8 cellular contexts compared by ENCODE assay signal in genomic region chr10:102393411-102394078, GRCh38. TPM values are rescaled to one million over a fixed set of nuclear protein-coding genes. Genes with fewer than 3 reads are reported as not detected.
A peak's percentile ranks its signal among the peaks of the same experiment; 100 is the strongest.
DNase-seq lines count a peak whose midpoint lies in the region; ATAC-seq and TF ChIP-seq lines count a peak whose summit lies in the region.

No MANE protein-coding gene starts in this region.

- peak overlapping the region; percentile 90 for H3K4me3 Mint-ChIP-seq in activated CD4-positive, alpha-beta T cell treated with anti-CD3 and anti-CD28 coated beads, Interleukin-2, amount 10 ng/mL, durations not matched to agents 24 days and 14 days
- H3K4me3 Mint-ChIP-seq in activated T-cell treated with anti-CD3 and anti-CD28 coated beads, Interleukin-2, amount 50 U/mL, for 72 hours, result peak overlapping the region; percentile 96 to 99

- H3K4me1 Mint-ChIP-seq in activated CD4-positive, alpha-beta T cell treated with anti-CD3 and anti-CD28 coated beads, Interleukin-2, amount 10 ng/mL, durations not matched to agents 24 days and 14 days, result peaks cover 37% of the 10 kb centered on the region
- H3K4me1 Mint-ChIP-seq in activated T-cell treated with anti-CD3 and anti-CD28 coated beads, Interleukin-2, amount 50 U/mL, for 72 hours (ENCODE audit: low read depth), result peaks cover 39% of the 10 kb centered on the region

- H3K9me3 ChIP-seq in testis, result no peaks in the 10 kb centered on the region

- H3K27ac Mint-ChIP-seq in activated CD4-positive, alpha-beta T cell treated with anti-CD3 and anti-CD28 coated beads, Interleukin-2, amount 10 ng/mL, durations not matched to agents 24 days and 14 days, result peak overlapping the region; percentile 100
- peak overlapping the region; percentile 97 for H3K27ac Mint-ChIP-seq in activated T-cell treated with anti-CD3 and anti-CD28 coated beads, Interleukin-2, amount 50 U/mL, for 72 hours

- TF ChIP-seq POLR2A in testis (IDR thresholded peaks at IDR 0.05), result no peak

- no peak for ATAC-seq in activated T-cell treated with anti-CD3 and anti-CD28 coated beads, Interleukin-2, amount 50 U/mL, for 72 hours (replicated peaks in 1 of 2)

- peaks cover 3% of the 10 kb centered on the region for H3K27me3 Mint-ChIP-seq in activated CD4-positive, alpha-beta T cell treated with anti-CD3 and anti-CD28 coated beads, Interleukin-2, amount 10 ng/mL, durations not matched to agents 24 days and 14 days
- no peaks in the 10 kb centered on the region for H3K27me3 Mint-ChIP-seq in activated T-cell treated with anti-CD3 and anti-CD28 coated beads, Interleukin-2, amount 50 U/mL, for 72 hours (ENCODE audit: low read depth)

- WGBS in testis, 2 donors, result 24 to 25% methylated on average over 29 to 30 of the region's 30 CpGs

- peaks cover 10% of the 10 kb centered on the region for H3K4me1 ChIP-seq in testis

- peak; percentile 74 for DNase-seq in activated CD4-positive, alpha-beta T cell treated with anti-CD3 and anti-CD28 coated beads, Interleukin-2, amount 10 ng/mL, durations not matched to agents 24 days and 14 days
- DNase-seq in activated CD4-positive, alpha-beta T cell treated with anti-CD3 and anti-CD28 coated beads for 4 hours, result no peak
- DNase-seq in activated T-cell treated with anti-CD3 and anti-CD28 coated beads, Interleukin-2, amount 50 U/mL, for 72 hours, result no peak
- peak; percentile 91 for DNase-seq in iPS-NIHi7 (ENCODE audit: extremely low spot score)
- no peak for DNase-seq in testis
- no peak for DNase-seq in NCI-H2171 (lab: John Stamatoyannopoulos, UW)
- DNase-seq in SKM-1 (lab: John Stamatoyannopoulos, UW; ENCODE audit: unreplicated experiment), result no peak
- DNase-seq in hepatic stellate cell (ENCODE audit: low spot score), result no peak

- H3K27me3 ChIP-seq in testis, result no peaks in the 10 kb centered on the region

- H3K36me3 ChIP-seq in testis (ENCODE audit: low read depth, missing control alignments), result no peaks in the 10 kb centered on the region

- intact Hi-C loops in activated CD4-positive, alpha-beta T cell treated with anti-CD3 and anti-CD28 coated beads, Interleukin-2, amount 10 ng/mL, durations not matched to agents 24 days and 14 days (cut with micrococcal nuclease), result loop anchor here (1.0 to 5.0 kb wide), 11 partner anchors 16 to 253 kb away; partner anchors contain the start of gene ACTR1A
- intact Hi-C loops in testis (cut with DNase I; ENCODE audit: low total_unique reads), result no loop called here

- H3K36me3 Mint-ChIP-seq in activated CD4-positive, alpha-beta T cell treated with anti-CD3 and anti-CD28 coated beads, Interleukin-2, amount 10 ng/mL, durations not matched to agents 24 days and 14 days (ENCODE audit: low read depth), result peaks cover 37% of the 10 kb centered on the region
- peaks cover 11 to 33% of the 10 kb centered on the region in 2 donors for H3K36me3 Mint-ChIP-seq in activated T-cell treated with anti-CD3 and anti-CD28 coated beads, Interleukin-2, amount 50 U/mL, for 72 hours (ENCODE audit: insufficient read depth in 2 of 2)

- no peaks in the 10 kb centered on the region for H3K9me3 Mint-ChIP-seq in activated CD4-positive, alpha-beta T cell treated with anti-CD3 and anti-CD28 coated beads, Interleukin-2, amount 10 ng/mL, durations not matched to agents 24 days and 14 days
- H3K9me3 Mint-ChIP-seq in activated T-cell treated with anti-CD3 and anti-CD28 coated beads, Interleukin-2, amount 50 U/mL, for 72 hours, result no peaks in the 10 kb centered on the region

- H3K4me3 ChIP-seq in testis, result peak overlapping the region; percentile 65 to 76

- TF ChIP-seq CTCF in testis (IDR thresholded peaks at IDR 0.05), result peak in 1 of 3 experiments; percentile 92

- peak overlapping the region; percentile 90 to 94 for H3K27ac ChIP-seq in testis

RNA-seq across cellular contexts. Expression of gene NFKB2, which starts 2.0 kb away (rescaled TPM):
- 300 and 311 TPM in 2 replicates for total RNA-seq in activated CD4-positive, alpha-beta T cell treated with anti-CD3 and anti-CD28 coated beads, Interleukin-2, amount 10 ng/mL, durations not matched to agents 24 days and 14 days
- total RNA-seq in activated T-cell treated with anti-CD3 and anti-CD28 coated beads, Interleukin-2, amount 50 U/mL, for 72 hours, result 100 to 1,000 TPM; 472 to 564 TPM
- total RNA-seq in testis, result 10 to 100 TPM; 25.2 to 42.7 TPM
- polyA plus RNA-seq in testis (ENCODE audit: insufficient read depth, low read depth, low replicate concordance), result 18.4 TPM

RNA-seq across cellular contexts. Expression of gene PSD, which starts 25.0 kb away (rescaled TPM):
- 10.4 and 12.1 TPM in 2 replicates for total RNA-seq in activated CD4-positive, alpha-beta T cell treated with anti-CD3 and anti-CD28 coated beads, Interleukin-2, amount 10 ng/mL, durations not matched to agents 24 days and 14 days
- 10 to 100 TPM in 1 of 2 donors, 1 to 10 TPM in 1; 8.6 to 11.7 TPM for total RNA-seq in activated T-cell treated with anti-CD3 and anti-CD28 coated beads, Interleukin-2, amount 50 U/mL, for 72 hours
- total RNA-seq in testis, result 10 to 100 TPM; 22.0 to 22.7 TPM
- 17.7 TPM for polyA plus RNA-seq in testis (ENCODE audit: insufficient read depth, low read depth, low replicate concordance)

RNA-seq across cellular contexts. Expression of gene FBXL15, which starts 27.1 kb away (rescaled TPM):
- total RNA-seq in activated CD4-positive, alpha-beta T cell treated with anti-CD3 and anti-CD28 coated beads, Interleukin-2, amount 10 ng/mL, durations not matched to agents 24 days and 14 days, result 14.0 and 16.4 TPM in 2 replicates
- 10 to 100 TPM; 15.3 TPM for total RNA-seq in activated T-cell treated with anti-CD3 and anti-CD28 coated beads, Interleukin-2, amount 50 U/mL, for 72 hours
- total RNA-seq in testis, result 10 to 100 TPM; 28.9 to 32.2 TPM
- polyA plus RNA-seq in testis (ENCODE audit: insufficient read depth, low read depth, low replicate concordance), result 9.2 TPM

RNA-seq across cellular contexts. Expression of gene CUEDC2, which starts 38.8 kb away (rescaled TPM):
- total RNA-seq in activated CD4-positive, alpha-beta T cell treated with anti-CD3 and anti-CD28 coated beads, Interleukin-2, amount 10 ng/mL, durations not matched to agents 24 days and 14 days, result 64.2 and 67.6 TPM in 2 replicates
- total RNA-seq in activated T-cell treated with anti-CD3 and anti-CD28 coated beads, Interleukin-2, amount 50 U/mL, for 72 hours, result 10 to 100 TPM; 78.7 to 79.5 TPM
- total RNA-seq in testis, result 10 to 100 TPM; 49.0 to 70.5 TPM
- polyA plus RNA-seq in testis (ENCODE audit: insufficient read depth, low read depth, low replicate concordance), result 76.0 TPM

RNA-seq across cellular contexts. Expression of gene C10orf95, which starts 57.8 kb away (rescaled TPM):
- 0.33 and 0.52 TPM in 2 replicates for total RNA-seq in activated CD4-positive, alpha-beta T cell treated with anti-CD3 and anti-CD28 coated beads, Interleukin-2, amount 10 ng/mL, durations not matched to agents 24 days and 14 days
- total RNA-seq in activated T-cell treated with anti-CD3 and anti-CD28 coated beads, Interleukin-2, amount 50 U/mL, for 72 hours, result under 1 TPM in 1 of 2 donors, not detected in 1; 0.21 TPM
- total RNA-seq in testis, result 1 to 10 TPM in 1 of 2 donors, under 1 TPM in 1; 0.55 to 1.3 TPM
- 0.29 TPM for polyA plus RNA-seq in testis (ENCODE audit: insufficient read depth, low read depth, low replicate concordance)

Comparison
In these comparisons a context has a peak if more than half of its experiments do, and no peak if none do; other contexts are left out.
1. DNase-seq: peak in activated CD4-positive, alpha-beta T cell treated with anti-CD3 and anti-CD28 coated beads, Interleukin-2, amount 10 ng/mL, durations not matched to agents 24 days and 14 days (single experiment) and iPS-NIHi7 (single experiment); none in activated CD4-positive, alpha-beta T cell treated with anti-CD3 and anti-CD28 coated beads for 4 hours (0 of 2), activated T-cell treated with anti-CD3 and anti-CD28 coated beads, Interleukin-2, amount 50 U/mL, for 72 hours (0 of 2), testis (single experiment), NCI-H2171 (single experiment), SKM-1 (single experiment) and hepatic stellate cell (single experiment).